ENCODE assay signal across 1 cellular context in genomic region chr16:8890549-8890921, GRCh38.
TF ChIP-seq lines count a peak whose summit lies in the region.

No MANE protein-coding gene starts in this region.

TF ChIP-seq in HEK293, 187 proteins besides CTCF, POLR2A, EP300 and RAD21 (continued from another document):
- TF ChIP-seq ZBTB17 (tag by site-specific recombination; IDR thresholded peaks at IDR 0.05), result no peak
- TF ChIP-seq ZNF645 (tag by site-specific recombination; IDR thresholded peaks at IDR 0.05), result no peak
- TF ChIP-seq MEIS1 (CRISPR knock-in tag; IDR thresholded peaks at IDR 0.05; ENCODE audit: borderline replicate concordance), result no peak
- TF ChIP-seq GFI1B (tag by site-specific recombination; IDR thresholded peaks at IDR 0.05), result no peak
- 0 out of 2 replicates have a peak, but pooled peaks have one; percentile 38 for TF ChIP-seq SCRT2 (tag by site-specific recombination; IDR thresholded peaks at IDR 0.05)
- TF ChIP-seq ZNF529 (tag by site-specific recombination; IDR thresholded peaks at IDR 0.05; ENCODE audit: insufficient replicate concordance), result no peak
